21 cellular contexts compared by ENCODE assay signal in genomic region chr11:119933164-119933563, GRCh38.
"Had no signal": no experiment of that assay in that cellular context is flagged by ENCODE, and none has a peak within 500 bp of the region (broad histone marks: within the 10 kb centered on the region; RNA-seq: fewer than 3 reads in every experiment).

No MANE protein-coding gene starts in this region.

- H3K79me2 ChIP-seq: parathyroid adenoma had no signal

- H3K27ac ChIP-seq: lower lobe of right lung, parathyroid adenoma, prostate gland, right atrium auricular region, stomach, thyroid gland had no signal

- DNase-seq: cortex of kidney; effector memory CD8-positive, alpha-beta T cell; hypothalamus; immature natural killer cell; islet precursor cell; kidney glomerular epithelial cell; left colon; left ventricle myocardium superior; lower lobe of right lung; natural killer cell; stimulated activated CD4-positive, alpha-beta T cell treated with anti-CD3 and anti-CD28 coated beads, Interleukin-2, amount 100 ng/mL, for 24 hours; stimulated activated CD4-positive, alpha-beta T cell treated with anti-CD3 and anti-CD28 coated beads, Interleukin-4, amount 100 ng/mL, for 24 hours; stimulated activated naive CD4-positive, alpha-beta T cell treated with Interleukin-2 at 50 U/mL for 16 hours; stomach; thyroid gland; trophoblast cell had no signal

- H3K27me3 ChIP-seq: right atrium auricular region, thyroid gland had no signal

- H3K36me3 ChIP-seq: lower lobe of right lung, prostate gland, right atrium auricular region, stomach, thyroid gland had no signal

- H3K4me1 ChIP-seq: lower lobe of right lung, parathyroid adenoma, prostate gland, right atrium auricular region, stomach, thyroid gland had no signal

- H3K4me3 ChIP-seq: lower lobe of right lung, prostate gland, right atrium auricular region, stomach, thyroid gland had no signal

- H3K9ac ChIP-seq: parathyroid adenoma had no signal

- H3K9me3 ChIP-seq: lower lobe of right lung, prostate gland, right atrium auricular region, stomach, thyroid gland had no signal

- H3K4me3 Mint-ChIP-seq: effector memory CD8-positive, alpha-beta T cell; immature natural killer cell; natural killer cell; stimulated activated effector memory CD8-positive, alpha-beta T cell treated with anti-CD3 and anti-CD28 coated beads, Interleukin-12 subunit alpha, Interleukin-12 subunit beta, amount 100 ng/mL, for 72 hours had no signal

- H2AFZ ChIP-seq: parathyroid adenoma had no signal

- ATAC-seq: effector memory CD8-positive, alpha-beta T cell; left colon; left ventricle myocardium superior; lower lobe of right lung; natural killer cell; sciatic nerve; stimulated activated effector memory CD8-positive, alpha-beta T cell treated with anti-CD3 and anti-CD28 coated beads, Interleukin-12 subunit alpha, Interleukin-12 subunit beta, amount 100 ng/mL, for 72 hours had no signal

- H3K9me3 Mint-ChIP-seq: effector memory CD8-positive, alpha-beta T cell; natural killer cell; stimulated activated effector memory CD8-positive, alpha-beta T cell treated with anti-CD3 and anti-CD28 coated beads, Interleukin-12 subunit alpha, Interleukin-12 subunit beta, amount 100 ng/mL, for 72 hours had no signal

- H3K4me1 Mint-ChIP-seq: immature natural killer cell; natural killer cell; stimulated activated effector memory CD8-positive, alpha-beta T cell treated with anti-CD3 and anti-CD28 coated beads, Interleukin-12 subunit alpha, Interleukin-12 subunit beta, amount 100 ng/mL, for 72 hours had no signal

- H3K27ac Mint-ChIP-seq: effector memory CD8-positive, alpha-beta T cell; immature natural killer cell; natural killer cell; stimulated activated effector memory CD8-positive, alpha-beta T cell treated with anti-CD3 and anti-CD28 coated beads, Interleukin-12 subunit alpha, Interleukin-12 subunit beta, amount 100 ng/mL, for 72 hours had no signal

- H3K36me3 Mint-ChIP-seq: immature natural killer cell; natural killer cell; stimulated activated effector memory CD8-positive, alpha-beta T cell treated with anti-CD3 and anti-CD28 coated beads, Interleukin-12 subunit alpha, Interleukin-12 subunit beta, amount 100 ng/mL, for 72 hours had no signal
